ENCODE assay signal across 16 cellular contexts in the genomic region with DNA sequence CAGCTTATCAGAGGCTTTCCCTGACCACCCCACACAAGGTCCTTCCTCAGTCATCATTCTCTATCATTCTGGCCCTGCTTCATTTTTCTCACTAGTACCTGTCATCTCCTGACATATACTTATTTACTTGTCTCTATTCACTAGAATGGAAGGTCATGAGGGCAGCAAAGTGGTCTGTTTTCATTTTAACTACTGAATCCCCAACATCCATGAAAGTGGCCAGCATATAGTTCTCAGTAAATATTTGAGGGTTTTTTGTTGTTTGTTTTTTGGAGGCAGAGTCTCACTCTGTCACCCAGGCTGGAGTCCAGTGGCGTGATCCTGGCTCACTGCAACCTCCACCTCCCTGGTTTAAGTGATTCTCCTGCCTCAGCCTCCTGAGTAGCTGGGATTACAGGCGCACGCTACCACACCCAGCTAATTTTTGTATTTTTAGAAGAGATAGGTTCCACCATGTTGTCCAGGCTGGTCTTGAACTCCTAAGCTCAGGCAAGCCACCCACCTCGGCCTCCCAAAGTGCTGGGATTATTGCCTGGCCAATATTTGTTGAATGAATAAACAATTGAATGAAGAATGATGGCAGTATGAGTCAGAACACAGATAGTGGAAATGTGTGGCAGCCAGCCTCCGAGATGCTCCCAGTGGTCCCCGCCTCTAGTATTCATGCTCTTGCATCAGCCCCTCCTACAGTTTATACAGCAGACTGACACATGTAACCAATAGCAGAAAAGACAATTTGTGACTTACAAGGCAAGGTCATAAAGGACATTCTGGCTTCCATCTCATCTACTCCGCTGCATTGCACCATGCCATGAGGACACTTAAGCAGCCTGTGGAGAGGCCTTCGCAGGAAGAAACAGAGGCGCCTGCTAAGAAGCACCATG. TPM values are rescaled to one million over a fixed set of nuclear protein-coding genes. Genes with fewer than 3 reads are reported as not detected.
A peak's percentile ranks its signal among the peaks of the same experiment; 100 is the strongest.
DNase-seq lines count a peak whose midpoint lies in the region; ATAC-seq and TF ChIP-seq lines count a peak whose summit lies in the region.
"Had no signal": no experiment of that assay in that cellular context is flagged by ENCODE, and none has a peak within 500 bp of the region (broad histone marks: within the 10 kb centered on the region; RNA-seq: fewer than 3 reads in every experiment).

No MANE protein-coding gene starts in this region.

- H4K20me1 ChIP-seq in osteoblast (ENCODE audit: insufficient read depth, low read length), result no peaks in the 10 kb centered on the region

- H3K4me1 ChIP-seq in osteoblast (ENCODE audit: insufficient read depth, low read length), result no peaks in the 10 kb centered on the region
- H3K4me1 ChIP-seq: suprapubic skin had no signal

- DNase-seq in NCI-H2227 (lab: John Stamatoyannopoulos, UW; ENCODE audit: unreplicated experiment) (peak; percentile 23), NCI-H2227 treated with DMSO at 0.1 percent for 48 hours (lab: John Stamatoyannopoulos, UW) (no peak), NCI-H226 (peak; percentile 62), choroid plexus epithelial cell (ENCODE audit: low read depth) (peak; percentile 60), osteoblast (ENCODE audit: insufficient read length, low spot score, missing footprints) (no peak), NCI-H446 treated with DMSO at 0.1 percent for 48 hours (lab: John Stamatoyannopoulos, UW) (no peak)
- no peak for DNase-seq in naive thymus-derived CD8-positive, alpha-beta T cell
- DNase-seq: COR-L47, NCI-H1436 treated with DMSO at 0.1 percent for 48 hours, NCI-H526 treated with DMSO at 0.1 percent for 48 hours, SHP77, small intestine had no signal

- H3K79me2 ChIP-seq in osteoblast (ENCODE audit: insufficient read depth, low read length), result no peaks in the 10 kb centered on the region

- POLR2A ChIA-PET in naive thymus-derived CD8-positive, alpha-beta T cell (lab: Charles Lee), result no interaction called here

- no peak overlapping the region for H3K4me3 Mint-ChIP-seq in naive thymus-derived CD8-positive, alpha-beta T cell

- H3K4me2 ChIP-seq in osteoblast (ENCODE audit: insufficient read depth, low read length), result no peak overlapping the region

- H3K27ac ChIP-seq in osteoblast (ENCODE audit: low read depth, low read length), result no peak overlapping the region
- H3K27ac ChIP-seq: neutrophil, suprapubic skin had no signal

- no peaks in the 10 kb centered on the region for H3K9me3 Mint-ChIP-seq in naive thymus-derived CD8-positive, alpha-beta T cell
- H3K9me3 Mint-ChIP-seq: activated naive CD4-positive, alpha-beta T cell treated with anti-CD3 and anti-CD28 coated beads, Interleukin-2, amount 50 U/mL, for 72 hours had no signal

- no peaks in the 10 kb centered on the region for H3K27me3 ChIP-seq in osteoblast (ENCODE audit: insufficient read depth, low read length)
- H3K27me3 ChIP-seq: neutrophil, suprapubic skin had no signal

- H3K27ac Mint-ChIP-seq in naive thymus-derived CD8-positive, alpha-beta T cell, result peak overlapping the region in 1 of 10 donors; percentile 18
- H3K27ac Mint-ChIP-seq: activated naive CD4-positive, alpha-beta T cell treated with anti-CD3 and anti-CD28 coated beads, Interleukin-2, amount 50 U/mL, for 72 hours had no signal

- peak overlapping the region; percentile 7 for H2AFZ ChIP-seq in osteoblast (ENCODE audit: low read length)

- no peak for ATAC-seq in HG03097 (IDR thresholded peaks at IDR 0.05; ENCODE audit: low FRiP score, unreplicated experiment)
- no peak for ATAC-seq in naive thymus-derived CD8-positive, alpha-beta T cell

- H3K27me3 Mint-ChIP-seq in naive thymus-derived CD8-positive, alpha-beta T cell, result no peaks in the 10 kb centered on the region

- peaks cover 0 to 14% (median 9%) of the 10 kb centered on the region in 4 donors for H3K4me1 Mint-ChIP-seq in naive thymus-derived CD8-positive, alpha-beta T cell

- TF ChIP-seq CTCF in choroid plexus epithelial cell (conservative IDR thresholded peaks at IDR 0.05; ENCODE audit: low read depth, low read length) (no peak), osteoblast (IDR thresholded peaks at IDR 0.05; ENCODE audit: extremely low read depth, low read depth, low read length) (no peak)

- no peaks in the 10 kb centered on the region for H3K36me3 ChIP-seq in osteoblast (ENCODE audit: insufficient read depth, low read length)
- H3K36me3 ChIP-seq: neutrophil, suprapubic skin had no signal

- H3K4me3 ChIP-seq in choroid plexus epithelial cell (ENCODE audit: low read depth, low read length), result no peak overlapping the region
- H3K4me3 ChIP-seq in osteoblast (ENCODE audit: insufficient read depth, low read length), result no peak overlapping the region
- H3K4me3 ChIP-seq: suprapubic skin had no signal

- H3K36me3 Mint-ChIP-seq in naive thymus-derived CD8-positive, alpha-beta T cell, result no peaks in the 10 kb centered on the region
- H3K36me3 Mint-ChIP-seq: activated naive CD4-positive, alpha-beta T cell treated with anti-CD3 and anti-CD28 coated beads, Interleukin-2, amount 50 U/mL, for 72 hours had no signal

- no peaks in the 10 kb centered on the region for H3K9me3 ChIP-seq in osteoblast (ENCODE audit: low read depth, low read length)
- H3K9me3 ChIP-seq: neutrophil, suprapubic skin had no signal

RNA-seq across cellular contexts. Expression of gene ANO6, which starts 7.0 kb away (rescaled TPM):
- 49.9 and 53.3 TPM in 2 replicates for total RNA-seq in osteoblast
- 10 to 100 TPM; 17.1 to 17.5 TPM for total RNA-seq in naive thymus-derived CD8-positive, alpha-beta T cell
- 10 to 100 TPM; 13.4 to 18.6 (median 18.0) TPM for polyA plus RNA-seq in naive thymus-derived CD8-positive, alpha-beta T cell

Comparison
In these comparisons a context has a peak if more than half of its experiments do, and no peak if none do; other contexts are left out.
1. DNase-seq: peak in NCI-H2227 (single experiment), NCI-H226 (single experiment) and choroid plexus epithelial cell (single experiment); none in NCI-H2227 treated with DMSO at 0.1 percent for 48 hours (single experiment), osteoblast (single experiment), naive thymus-derived CD8-positive, alpha-beta T cell (0 of 10) and NCI-H446 treated with DMSO at 0.1 percent for 48 hours (single experiment).